20 cellular contexts compared by ENCODE assay signal in genomic region chr17:82843904-82844640, GRCh38. TPM values are rescaled to one million over a fixed set of nuclear protein-coding genes. Genes with fewer than 3 reads are reported as not detected.
A peak's percentile ranks its signal among the peaks of the same experiment; 100 is the strongest.
DNase-seq lines count a peak whose midpoint lies in the region; ATAC-seq, FAIRE-seq and TF ChIP-seq lines count a peak whose summit lies in the region.
"Had no signal": no experiment of that assay in that cellular context is flagged by ENCODE, and none has a peak within 500 bp of the region (broad histone marks: within the 10 kb centered on the region; RNA-seq: fewer than 3 reads in every experiment).

No MANE protein-coding gene starts in this region.

- no peak for FAIRE-seq in HTR-8/SVneo (lab: Jason Lieb, UNC)
- FAIRE-seq: HepG2 had no signal

- H3K27me3 ChIP-seq in left ventricle myocardium inferior (ENCODE audit: low read depth) (no peaks in the 10 kb centered on the region), right atrium auricular region (no peaks in the 10 kb centered on the region), subcutaneous abdominal adipose tissue (ENCODE audit: control insufficient read depth in 5 of 5, insufficient read depth in 4 of 5, low read length in 5 of 5) (no peaks in the 10 kb centered on the region)
- H3K27me3 ChIP-seq in naive thymus-derived CD4-positive, alpha-beta T cell (ENCODE audit: control insufficient read depth in 2 of 2, insufficient read depth in 2 of 2, low read length in 2 of 2): no peaks in the 10 kb centered on the region
- H3K27me3 ChIP-seq: gastroesophageal sphincter had no signal

- H3K4me3 ChIP-seq in left ventricle myocardium inferior (peak overlapping the region; percentile 60), right atrium auricular region (no peak overlapping the region), subcutaneous abdominal adipose tissue (ENCODE audit: low read depth in 1 of 5, low read length in 5 of 5) (no peak overlapping the region)
- H3K4me3 ChIP-seq in naive thymus-derived CD4-positive, alpha-beta T cell (ENCODE audit: low read length): no peak overlapping the region

- no peaks in the 10 kb centered on the region for H3K9me3 Mint-ChIP-seq in activated T-helper 1 cell treated with anti-CD3 and anti-CD28 coated beads, Interleukin-12 subunit alpha, Interleukin-12 subunit beta, Interleukin-2, Interleukin-4 antibody, amounts not matched to agents 30 ng/mL and 10 ng/mL and 1 ng/mL, durations not matched to agents 14 hours and 24 hours and 36 hours
- no peaks in the 10 kb centered on the region for H3K9me3 Mint-ChIP-seq in naive thymus-derived CD4-positive, alpha-beta T cell
- H3K9me3 Mint-ChIP-seq: activated naive CD4-positive, alpha-beta T cell treated with anti-CD3 and anti-CD28 coated beads, Interleukin-2, amount 50 U/mL, for 24 hours; natural killer cell had no signal

- intact Hi-C loops in left ventricle myocardium inferior (cut with micrococcal nuclease): no loop called here
- intact Hi-C loops in activated T-helper 1 cell treated with anti-CD3 and anti-CD28 coated beads, Interleukin-12 subunit alpha, Interleukin-12 subunit beta, Interleukin-2, Interleukin-4 antibody, amounts not matched to agents 30 ng/mL and 10 ng/mL and 1 ng/mL, durations not matched to agents 14 hours and 24 hours and 36 hours (cut with micrococcal nuclease): no loop called here
- intact Hi-C loops in naive thymus-derived CD4-positive, alpha-beta T cell (cut with micrococcal nuclease): no loop called here

- H3K27ac ChIP-seq in left ventricle myocardium inferior (replicated peaks) (peak overlapping the region; percentile 90), right atrium auricular region (no peak overlapping the region), subcutaneous abdominal adipose tissue (ENCODE audit: low read depth, low read length) (peak overlapping the region; percentile 52)
- no peak overlapping the region for H3K27ac ChIP-seq in naive thymus-derived CD4-positive, alpha-beta T cell (ENCODE audit: low read depth, low read length)

- peaks cover 6% of the 10 kb centered on the region for H3K4me1 Mint-ChIP-seq in activated T-helper 1 cell treated with anti-CD3 and anti-CD28 coated beads, Interleukin-12 subunit alpha, Interleukin-12 subunit beta, Interleukin-2, Interleukin-4 antibody, amounts not matched to agents 30 ng/mL and 10 ng/mL and 1 ng/mL, durations not matched to agents 14 hours and 24 hours and 36 hours (ENCODE audit: low read depth)
- peaks cover 1 to 12% (median 5%) of the 10 kb centered on the region in 7 donors for H3K4me1 Mint-ChIP-seq in naive thymus-derived CD4-positive, alpha-beta T cell

- H3K27me3 Mint-ChIP-seq in activated T-helper 1 cell treated with anti-CD3 and anti-CD28 coated beads, Interleukin-12 subunit alpha, Interleukin-12 subunit beta, Interleukin-2, Interleukin-4 antibody, amounts not matched to agents 30 ng/mL and 10 ng/mL and 1 ng/mL, durations not matched to agents 14 hours and 24 hours and 36 hours (ENCODE audit: insufficient read depth): no peaks in the 10 kb centered on the region
- H3K27me3 Mint-ChIP-seq in naive thymus-derived CD4-positive, alpha-beta T cell: no peaks in the 10 kb centered on the region
- H3K27me3 Mint-ChIP-seq: activated naive CD4-positive, alpha-beta T cell treated with anti-CD3 and anti-CD28 coated beads, Interleukin-2, amount 50 U/mL, for 24 hours had no signal

- no peak for DNase-seq in left ventricle myocardium inferior
- no peak for DNase-seq in right atrium auricular region (ENCODE audit: low spot score)
- DNase-seq in activated T-helper 1 cell treated with anti-CD3 and anti-CD28 coated beads, Interleukin-12 subunit alpha, Interleukin-12 subunit beta, Interleukin-2, Interleukin-4 antibody, amounts not matched to agents 30 ng/mL and 10 ng/mL and 1 ng/mL, durations not matched to agents 14 hours and 24 hours and 36 hours (ENCODE audit: low spot score): no peak
- DNase-seq in naive thymus-derived CD4-positive, alpha-beta T cell: no peak
- no peak for DNase-seq in stimulated activated CD4-positive, alpha-beta T cell treated with anti-CD3 and anti-CD28 coated beads, Interleukin-12 subunit alpha, Interleukin-12 subunit beta, amount 100 ng/mL, for 4 hours
- DNase-seq in pons (ENCODE audit: low spot score): no peak
- no peak for DNase-seq in HTR-8/SVneo (ENCODE audit: insufficient read length, low spot score)
- DNase-seq: activated CD8-positive, alpha-beta memory T cell treated with anti-CD3 and anti-CD28 coated beads, Interleukin-2, amount 50 U/mL, for 4 hours; cortex of kidney; EL; natural killer cell; NCI-H1694 treated with DMSO at 0.1 percent for 48 hours; NCI-H226; SHP77 treated with DMSO at 0.1 percent for 48 hours had no signal

- TF ChIP-seq CTCF in left ventricle myocardium inferior (IDR thresholded peaks at IDR 0.05; ENCODE audit: borderline replicate concordance) (no peak), right atrium auricular region (IDR thresholded peaks at IDR 0.05) (no peak)

- POLR2A ChIA-PET in naive thymus-derived CD4-positive, alpha-beta T cell (lab: Charles Lee): interaction anchor here (0.9 to 1.1 kb wide), 3 partner anchors 10 to 20 kb away, joined by 3 to 5 read pairs (median 3); no protein-coding TSS in a partner anchor

- H3K9ac ChIP-seq in subcutaneous abdominal adipose tissue (ENCODE audit: low read length in 5 of 5): no peak overlapping the region

- H3K36me3 Mint-ChIP-seq in activated T-helper 1 cell treated with anti-CD3 and anti-CD28 coated beads, Interleukin-12 subunit alpha, Interleukin-12 subunit beta, Interleukin-2, Interleukin-4 antibody, amounts not matched to agents 30 ng/mL and 10 ng/mL and 1 ng/mL, durations not matched to agents 14 hours and 24 hours and 36 hours (ENCODE audit: low read depth): peaks cover 8% of the 10 kb centered on the region
- H3K36me3 Mint-ChIP-seq in naive thymus-derived CD4-positive, alpha-beta T cell: peaks cover 0 to 7% (median 2%) of the 10 kb centered on the region in 5 donors
- H3K36me3 Mint-ChIP-seq: natural killer cell had no signal

- no peak for ATAC-seq in naive thymus-derived CD4-positive, alpha-beta T cell
- ATAC-seq: activated CD4-positive, CD25-positive, alpha-beta regulatory T cell treated with anti-CD3 and anti-CD28 coated beads, Interleukin-2, amount 50 U/mL, for 24 hours; HepG2; natural killer cell had no signal

- H3K36me3 ChIP-seq in left ventricle myocardium inferior (no peaks in the 10 kb centered on the region), right atrium auricular region (no peaks in the 10 kb centered on the region), subcutaneous abdominal adipose tissue (ENCODE audit: control insufficient read depth in 5 of 5, insufficient read depth in 5 of 5, low read length in 5 of 5) (peaks cover 0 to 10% (median 0%) of the 10 kb centered on the region in 5 donors)
- peaks cover 0 to 8% (median 0%) of the 10 kb centered on the region in 3 experiments for H3K36me3 ChIP-seq in naive thymus-derived CD4-positive, alpha-beta T cell (ENCODE audit: control insufficient read depth in 2 of 3, insufficient read depth in 3 of 3, low read length in 3 of 3)

- peak overlapping the region; percentile 49 for H3K27ac Mint-ChIP-seq in activated T-helper 1 cell treated with anti-CD3 and anti-CD28 coated beads, Interleukin-12 subunit alpha, Interleukin-12 subunit beta, Interleukin-2, Interleukin-4 antibody, amounts not matched to agents 30 ng/mL and 10 ng/mL and 1 ng/mL, durations not matched to agents 14 hours and 24 hours and 36 hours
- H3K27ac Mint-ChIP-seq in naive thymus-derived CD4-positive, alpha-beta T cell: peak overlapping the region in 5 of 9 donors; percentile 25 to 59 (median 32)
- H3K27ac Mint-ChIP-seq: activated naive CD4-positive, alpha-beta T cell treated with anti-CD3 and anti-CD28 coated beads, Interleukin-2, amount 50 U/mL, for 24 hours had no signal

- no peak overlapping the region for H3K4me3 Mint-ChIP-seq in activated T-helper 1 cell treated with anti-CD3 and anti-CD28 coated beads, Interleukin-12 subunit alpha, Interleukin-12 subunit beta, Interleukin-2, Interleukin-4 antibody, amounts not matched to agents 30 ng/mL and 10 ng/mL and 1 ng/mL, durations not matched to agents 14 hours and 24 hours and 36 hours
- H3K4me3 Mint-ChIP-seq in naive thymus-derived CD4-positive, alpha-beta T cell: no peak overlapping the region
- H3K4me3 Mint-ChIP-seq: activated naive CD4-positive, alpha-beta T cell treated with anti-CD3 and anti-CD28 coated beads, Interleukin-2, amount 50 U/mL, for 24 hours; natural killer cell had no signal

- no peaks in the 10 kb centered on the region for H3K9me3 ChIP-seq in left ventricle myocardium inferior (replicated peaks)
- H3K9me3 ChIP-seq in right atrium auricular region: no peaks in the 10 kb centered on the region
- H3K9me3 ChIP-seq in naive thymus-derived CD4-positive, alpha-beta T cell (ENCODE audit: control insufficient read depth in 2 of 3, low read length in 3 of 3): no peaks in the 10 kb centered on the region
- H3K9me3 ChIP-seq in subcutaneous abdominal adipose tissue (ENCODE audit: control insufficient read depth in 5 of 5, low read length in 5 of 5): no peaks in the 10 kb centered on the region
- H3K9me3 ChIP-seq: gastroesophageal sphincter had no signal

- CTCF ChIA-PET in naive thymus-derived CD4-positive, alpha-beta T cell (lab: Charles Lee): interaction anchor here (0.6 to 1.4 kb wide), 5 partner anchors 11 to 357 kb away, joined by 3 to 4 read pairs (median 3); no protein-coding TSS in a partner anchor

- H3K4me1 ChIP-seq in left ventricle myocardium inferior (peaks cover 27% of the 10 kb centered on the region), right atrium auricular region (peaks cover 0 to 8% of the 10 kb centered on the region in 2 donors), subcutaneous abdominal adipose tissue (ENCODE audit: control insufficient read depth in 5 of 5, insufficient read depth in 5 of 5, low read length in 5 of 5) (peaks cover 0 to 51% (median 0%) of the 10 kb centered on the region in 5 donors)
- H3K4me1 ChIP-seq in naive thymus-derived CD4-positive, alpha-beta T cell (ENCODE audit: control insufficient read depth in 2 of 2, insufficient read depth in 2 of 2, low read length in 2 of 2): no peaks in the 10 kb centered on the region

RNA-seq across cellular contexts. Expression of gene ZNF750, which starts 4.2 kb away (rescaled TPM):
- not detected for total RNA-seq in left ventricle myocardium inferior
- not detected for total RNA-seq in right atrium auricular region
- total RNA-seq in activated T-helper 1 cell treated with anti-CD3 and anti-CD28 coated beads, Interleukin-12 subunit alpha, Interleukin-12 subunit beta, Interleukin-2, Interleukin-4 antibody, amounts not matched to agents 30 ng/mL and 10 ng/mL and 1 ng/mL, durations not matched to agents 14 hours and 24 hours and 36 hours: not detected in 2 replicates
- not detected for total RNA-seq in naive thymus-derived CD4-positive, alpha-beta T cell
- polyA plus RNA-seq in naive thymus-derived CD4-positive, alpha-beta T cell: under 1 TPM in 1 of 2 donors, not detected in 1; 0.13 TPM
- total RNA-seq: HepG2, M059J, natural killer cell had no signal
- polyA plus RNA-seq: HepG2 had no signal

Comparison
In these comparisons a context has a peak if more than half of its experiments do, and no peak if none do; other contexts are left out.
1. H3K27ac ChIP-seq: peak in left ventricle myocardium inferior (single experiment) and subcutaneous abdominal adipose tissue (single experiment); none in right atrium auricular region (0 of 2) and naive thymus-derived CD4-positive, alpha-beta T cell (single experiment).